ENCODE assay signal across 19 cellular contexts in the genomic region with DNA sequence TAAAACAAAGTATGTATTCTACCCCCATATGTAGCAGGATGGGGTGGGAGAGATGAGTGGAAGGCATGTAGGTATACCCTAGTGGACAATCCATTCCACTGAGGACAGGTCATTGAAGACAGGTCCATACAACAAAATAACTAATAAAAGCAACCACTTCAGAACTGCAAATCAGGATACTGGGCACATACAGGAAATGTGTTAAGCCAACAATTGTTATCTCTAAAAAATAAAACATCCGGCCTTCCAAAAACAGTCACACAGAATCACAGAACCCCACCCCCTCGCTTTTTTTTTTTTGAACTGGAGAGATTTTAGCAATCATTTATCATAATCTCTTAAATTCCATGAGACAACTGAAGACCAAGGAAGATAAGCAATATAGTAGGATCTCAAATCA.
DNase-seq lines count a peak whose midpoint lies in the region; ATAC-seq and TF ChIP-seq lines count a peak whose summit lies in the region.
"Had no signal": no experiment of that assay in that cellular context is flagged by ENCODE, and none has a peak within 500 bp of the region (broad histone marks: within the 10 kb centered on the region; RNA-seq: fewer than 3 reads in every experiment).

No MANE protein-coding gene starts in this region.

- H3K4me1 Mint-ChIP-seq in CD4-positive, alpha-beta memory T cell = peaks cover 23 to 64% (median 41%) of the 10 kb centered on the region in 4 donors
- peaks cover 45 to 78% of the 10 kb centered on the region in 2 donors for H3K4me1 Mint-ChIP-seq in immature natural killer cell
- peaks cover 14% of the 10 kb centered on the region for H3K4me1 Mint-ChIP-seq in activated T-cell treated with anti-CD3 and anti-CD28 coated beads, Interleukin-2, amount 50 U/mL, for 72 hours (ENCODE audit: low read depth)

- no peaks in the 10 kb centered on the region for H3K9me3 ChIP-seq in CD4-positive, alpha-beta memory T cell (ENCODE audit: control insufficient read depth in 1 of 2, low read length in 2 of 2)
- no peaks in the 10 kb centered on the region for H3K9me3 ChIP-seq in colonic mucosa
- no peaks in the 10 kb centered on the region for H3K9me3 ChIP-seq in mucosa of descending colon
- H3K9me3 ChIP-seq: BE2C, MG63 had no signal

- ATAC-seq in mucosa of descending colon = no peak
- ATAC-seq in activated T-cell treated with anti-CD3 and anti-CD28 coated beads, Interleukin-2, amount 50 U/mL, for 72 hours (replicated peaks in 1 of 2) = no peak
- ATAC-seq: CD8-positive, alpha-beta T cell; Panc1 had no signal

- no peak for DNase-seq in CD4-positive, alpha-beta memory T cell
- DNase-seq in KBM-7 (peak; percentile 9), colonic mucosa (no peak), immature natural killer cell (no peak), foreskin melanocyte (no peak), mucosa of descending colon (no peak)
- DNase-seq in activated T-cell treated with anti-CD3 and anti-CD28 coated beads, Interleukin-2, amount 50 U/mL, for 72 hours = no peak
- DNase-seq: BE2C; CD8-positive, alpha-beta T cell; DMS79; HFFc6; Karpas-422; MG63; NCI-H1092; NCI-H1694; NCI-H2227 treated with DMSO at 0.1 percent for 48 hours; NCI-H524 treated with DMSO at 0.1 percent for 48 hours; SHP77 treated with DMSO at 0.1 percent for 48 hours had no signal

- no peak overlapping the region for H3K9ac ChIP-seq in colonic mucosa (ENCODE audit: low read depth in 2 of 2, low read length in 2 of 2)

- H3K4me3 ChIP-seq in CD4-positive, alpha-beta memory T cell (ENCODE audit: low read length in 2 of 2) = no peak overlapping the region
- H3K4me3 ChIP-seq in colonic mucosa = no peak overlapping the region
- no peak overlapping the region for H3K4me3 ChIP-seq in mucosa of descending colon
- H3K4me3 ChIP-seq: MG63 had no signal

- H3K36me3 ChIP-seq in CD4-positive, alpha-beta memory T cell (ENCODE audit: insufficient read depth, low read length) = no peaks in the 10 kb centered on the region
- H3K36me3 ChIP-seq in colonic mucosa = no peaks in the 10 kb centered on the region
- no peaks in the 10 kb centered on the region for H3K36me3 ChIP-seq in mucosa of descending colon (ENCODE audit: low read depth)
- H3K36me3 ChIP-seq: MG63 had no signal

- peak overlapping the region; percentile 48 to 70 (median 65) for H3K27ac Mint-ChIP-seq in CD4-positive, alpha-beta memory T cell
- peak overlapping the region in 3 of 6 donors; percentile 18 to 53 (median 38) for H3K27ac Mint-ChIP-seq in immature natural killer cell
- H3K27ac Mint-ChIP-seq in activated T-cell treated with anti-CD3 and anti-CD28 coated beads, Interleukin-2, amount 50 U/mL, for 72 hours = no peak overlapping the region
- H3K27ac Mint-ChIP-seq: CD8-positive, alpha-beta T cell; HFFc6 had no signal

- intact Hi-C loops in CD4-positive, alpha-beta memory T cell (cut with micrococcal nuclease) = no loop called here
- intact Hi-C loops in colonic mucosa (cut with DNase I) = no loop called here
- intact Hi-C loops in mucosa of descending colon (cut with DNase I, micrococcal nuclease) = no loop called here

- no peaks in the 10 kb centered on the region for H3K27me3 Mint-ChIP-seq in CD4-positive, alpha-beta memory T cell
- H3K27me3 Mint-ChIP-seq in immature natural killer cell (ENCODE audit: low read depth in 3 of 3) = no peaks in the 10 kb centered on the region
- no peaks in the 10 kb centered on the region for H3K27me3 Mint-ChIP-seq in activated T-cell treated with anti-CD3 and anti-CD28 coated beads, Interleukin-2, amount 50 U/mL, for 72 hours (ENCODE audit: low read depth)

- H3K9me3 Mint-ChIP-seq in CD4-positive, alpha-beta memory T cell = peaks cover 0 to 16% (median 3%) of the 10 kb centered on the region in 8 donors
- H3K9me3 Mint-ChIP-seq in immature natural killer cell = no peaks in the 10 kb centered on the region
- peaks cover 4% of the 10 kb centered on the region in 2 donors for H3K9me3 Mint-ChIP-seq in activated T-cell treated with anti-CD3 and anti-CD28 coated beads, Interleukin-2, amount 50 U/mL, for 72 hours
- H3K9me3 Mint-ChIP-seq: HFFc6 had no signal

- H3K27me3 ChIP-seq in CD4-positive, alpha-beta memory T cell (ENCODE audit: insufficient read depth, low read length) = no peaks in the 10 kb centered on the region
- H3K27me3 ChIP-seq in colonic mucosa = no peaks in the 10 kb centered on the region
- H3K27me3 ChIP-seq: BE2C, MG63 had no signal

- peaks cover 15 to 20% of the 10 kb centered on the region in 2 donors for H3K36me3 Mint-ChIP-seq in CD4-positive, alpha-beta memory T cell
- H3K36me3 Mint-ChIP-seq in immature natural killer cell = peaks cover 0 to 10% (median 5%) of the 10 kb centered on the region in 3 donors
- peaks cover 3 to 18% of the 10 kb centered on the region in 2 donors for H3K36me3 Mint-ChIP-seq in activated T-cell treated with anti-CD3 and anti-CD28 coated beads, Interleukin-2, amount 50 U/mL, for 72 hours (ENCODE audit: insufficient read depth in 2 of 2)

- TF ChIP-seq CTCF in colonic mucosa (IDR thresholded peaks at IDR 0.05) (no peak), mucosa of descending colon (IDR thresholded peaks at IDR 0.05) (no peak)

- H3K27ac ChIP-seq in CD4-positive, alpha-beta memory T cell (ENCODE audit: low read depth, low read length) = no peak overlapping the region
- peak overlapping the region; percentile 77 for H3K27ac ChIP-seq in colonic mucosa

- CTCF ChIA-PET in CD4-positive, alpha-beta memory T cell (lab: Charles Lee; ENCODE audit: partially characterized antibody) = interaction anchor here (1.2 to 2.1 kb wide), 3 partner anchors 10 to 14 kb away, joined by 4 to 5 read pairs (median 4); no protein-coding TSS in a partner anchor

- in situ Hi-C loops in KBM-7 (cut with MboI; ENCODE audit: low pct_unique_long_range_greater_than_20kb, low sequenced_read_pairs) = no loop called here

- peaks cover 43% of the 10 kb centered on the region for H3K4me1 ChIP-seq in CD4-positive, alpha-beta memory T cell (ENCODE audit: insufficient read depth, low read length)
- peaks cover 7% of the 10 kb centered on the region for H3K4me1 ChIP-seq in colonic mucosa
- H3K4me1 ChIP-seq in mucosa of descending colon (ENCODE audit: low read depth) = peaks cover 38% of the 10 kb centered on the region
- H3K4me1 ChIP-seq: BE2C had no signal

- H3K4me3 Mint-ChIP-seq in CD4-positive, alpha-beta memory T cell = peak overlapping the region in 7 of 8 donors; percentile 29 to 76 (median 57)
- H3K4me3 Mint-ChIP-seq in immature natural killer cell = peak overlapping the region in 3 of 5 donors; percentile 0 to 55 (median 8)
- no peak overlapping the region for H3K4me3 Mint-ChIP-seq in activated T-cell treated with anti-CD3 and anti-CD28 coated beads, Interleukin-2, amount 50 U/mL, for 72 hours
- H3K4me3 Mint-ChIP-seq: CD8-positive, alpha-beta T cell; HFFc6 had no signal

- POLR2A ChIA-PET in CD4-positive, alpha-beta memory T cell (lab: Charles Lee; ENCODE audit: partially characterized antibody) = interaction anchor here (1.3 to 1.6 kb wide), 2 partner anchors 112 to 164 kb away, joined by 3 to 4 read pairs; a partner anchor contains a TSS

Comparison
In these comparisons a context has a peak if more than half of its experiments do, and no peak if none do; other contexts are left out.
1. H3K4me3 Mint-ChIP-seq: peak in CD4-positive, alpha-beta memory T cell (7 of 8) and immature natural killer cell (3 of 5); none in activated T-cell treated with anti-CD3 and anti-CD28 coated beads, Interleukin-2, amount 50 U/mL, for 72 hours (0 of 2).